8 cellular contexts compared by ENCODE assay signal in genomic region chr3:156826144-156826895, GRCh38. TPM values are rescaled to one million over a fixed set of nuclear protein-coding genes. Genes with fewer than 3 reads are reported as not detected.
DNase-seq lines count a peak whose midpoint lies in the region; ATAC-seq and TF ChIP-seq lines count a peak whose summit lies in the region.

TSS of gene LEKR1 (plus strand) at chr3:156826353. CDS start at chr3:156829330, 2,977 bp downstream.

- H3K4me1 Mint-ChIP-seq in chondrocyte (ENCODE audit: low read depth): peaks cover 17% of the 10 kb centered on the region

- H3K4me3 Mint-ChIP-seq in chondrocyte (ENCODE audit: unreplicated experiment): peak within 1 kb of the TSS; percentile 92

- TF ChIP-seq CTCF in 22Rv1 (IDR thresholded peaks at IDR 0.05) (no peak), chondrocyte (IDR thresholded peaks at IDR 0.05) (peak; percentile 10)

- H3K27ac Mint-ChIP-seq in chondrocyte (ENCODE audit: unreplicated experiment): peak within 1 kb of the TSS; percentile 99

- DNase-seq in NCI-H2196 treated with DMSO at 0.1 percent for 48 hours (lab: John Stamatoyannopoulos, UW; ENCODE audit: unreplicated experiment): peak; percentile 88
- peak; percentile 48 for DNase-seq in activated CD4-positive, alpha-beta T cell treated with anti-CD3 and anti-CD28 coated beads for 1 hour
- peak; percentile 85 for DNase-seq in chondrocyte (ENCODE audit: low spot score)
- peak; percentile 81 for DNase-seq in kidney glomerular epithelial cell (lab: John Stamatoyannopoulos, UW)
- peak; percentile 32 to 54 for DNase-seq in stimulated activated CD4-positive, alpha-beta T cell treated with anti-CD3 and anti-CD28 coated beads, Interleukin-15, amount 100 ng/mL, for 1 hour (ENCODE audit: low read depth in 1 of 2, low spot score in 1 of 2)

- peaks cover 3% of the 10 kb centered on the region for H3K36me3 Mint-ChIP-seq in chondrocyte (ENCODE audit: low read depth)

- peak within 1 kb of the TSS; percentile 85 for H3K27ac ChIP-seq in 22Rv1

- ATAC-seq in GM18517 (IDR thresholded peaks at IDR 0.05; ENCODE audit: unreplicated experiment): peak; percentile 85
- ATAC-seq in HG03025 (IDR thresholded peaks at IDR 0.05; ENCODE audit: low FRiP score, unreplicated experiment): peak; percentile 79

- peaks cover 2% of the 10 kb centered on the region for H3K9me3 Mint-ChIP-seq in chondrocyte (ENCODE audit: low read depth)

- H3K27me3 Mint-ChIP-seq in chondrocyte (ENCODE audit: low read depth): no peaks in the 10 kb centered on the region

RNA-seq across cellular contexts. Expression of gene LEKR1, which starts in this region (rescaled TPM):
- 0.45 to 0.59 TPM in 2 of 3 replicates, not detected in the other for total RNA-seq in chondrocyte

Comparison
In these comparisons a context has a peak if more than half of its experiments do, and no peak if none do; other contexts are left out.
1. Peak in every context shown above with its lines: DNase-seq, ATAC-seq and H3K27ac ChIP-seq.
2. Peak in DNase-seq in chondrocyte; RNA of the gene not detected or under 1 TPM.